20 cellular contexts compared by ENCODE assay signal in the genomic region with DNA sequence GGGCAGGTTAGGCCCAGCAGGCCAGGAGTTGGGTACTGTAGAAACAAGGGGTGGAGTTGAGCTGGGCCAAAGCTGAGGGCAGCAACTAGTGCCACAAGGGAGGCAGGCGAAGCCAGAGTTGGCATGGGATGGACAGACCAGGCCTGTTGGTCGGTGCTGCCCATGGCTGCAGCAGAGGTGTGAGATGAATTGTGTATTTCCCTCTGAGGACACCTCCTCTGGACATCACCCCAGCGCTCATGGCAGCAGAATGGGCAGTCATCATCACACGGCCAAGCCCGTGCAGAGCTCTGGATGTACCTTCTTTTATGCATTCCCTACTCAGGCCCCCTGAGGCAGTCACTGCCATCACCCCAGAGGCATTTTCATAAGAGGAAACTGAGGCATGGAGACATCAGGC. TPM values are rescaled to one million over a fixed set of nuclear protein-coding genes. Genes with fewer than 3 reads are reported as not detected.
A peak's percentile ranks its signal among the peaks of the same experiment; 100 is the strongest.
DNase-seq lines count a peak whose midpoint lies in the region; ATAC-seq and TF ChIP-seq lines count a peak whose summit lies in the region.
"Had no signal": no experiment of that assay in that cellular context is flagged by ENCODE, and none has a peak within 500 bp of the region (broad histone marks: within the 10 kb centered on the region; RNA-seq: fewer than 3 reads in every experiment).

No MANE protein-coding gene starts in this region.

- no peaks in the 10 kb centered on the region for H3K9me3 ChIP-seq in T-helper 17 cell (ENCODE audit: control insufficient read depth, low read length, poor library complexity, severe bottlenecking)
- H3K9me3 ChIP-seq in lower lobe of right lung = no peaks in the 10 kb centered on the region
- H3K9me3 ChIP-seq in spleen = no peaks in the 10 kb centered on the region
- no peaks in the 10 kb centered on the region for H3K9me3 ChIP-seq in effector memory CD4-positive, alpha-beta T cell (ENCODE audit: control insufficient read depth, low read length)

- H3K27ac Mint-ChIP-seq in activated naive CD4-positive, alpha-beta T cell treated with anti-CD3 and anti-CD28 coated beads, Interleukin-2, amount 50 U/mL, for 72 hours = peak overlapping the region; percentile 61 to 69
- H3K27ac Mint-ChIP-seq in T-helper 17 cell = peak overlapping the region; percentile 21
- H3K27ac Mint-ChIP-seq: B cell; CD4-positive, alpha-beta memory T cell had no signal

- TF ChIP-seq CTCF in lower lobe of right lung (IDR thresholded peaks at IDR 0.05) = no peak
- TF ChIP-seq CTCF in spleen (IDR thresholded peaks at IDR 0.05 in 8 of 11, conservative IDR thresholded peaks at IDR 0.05 in 3 of 11) = no peak

- intact Hi-C loops in lower lobe of right lung (cut with DNase I) = no loop called here
- intact Hi-C loops in spleen (cut with DNase I; ENCODE audit: low total_unique reads) = no loop called here

- H3K4me1 ChIP-seq in lower lobe of right lung (no peaks in the 10 kb centered on the region), spleen (peaks cover 0 to 11% (median 0%) of the 10 kb centered on the region in 6 donors)
- H3K4me1 ChIP-seq in effector memory CD4-positive, alpha-beta T cell (ENCODE audit: control insufficient read depth, insufficient read depth, low read length, poor library complexity, severe bottlenecking) = no peaks in the 10 kb centered on the region

- no peak for DNase-seq in activated naive CD4-positive, alpha-beta T cell treated with anti-CD3 and anti-CD28 coated beads, Interleukin-2, amount 50 U/mL, for 72 hours (ENCODE audit: low spot score in 2 of 2)
- no peak for DNase-seq in activated naive CD4-positive, alpha-beta T cell treated with Interleukin-2 at 50 U/mL for 16 hours
- no peak for DNase-seq in T-helper 17 cell
- peak; percentile 31 for DNase-seq in lower lobe of right lung
- peak; percentile 45 for DNase-seq in spleen
- no peak for DNase-seq in effector memory CD4-positive, alpha-beta T cell
- no peak for DNase-seq in glomerular visceral epithelial cell (ENCODE audit: extremely low spot score)
- DNase-seq: C1 segment of cervical spinal cord; Calu3; CD4-positive, alpha-beta memory T cell; COR-L47; DMS53; DMS79 treated with DMSO at 0.1 percent for 48 hours; GF-D8; GM23248; H7; HCEC 1CT had no signal

- no peaks in the 10 kb centered on the region for H3K27me3 Mint-ChIP-seq in T-helper 17 cell
- H3K27me3 Mint-ChIP-seq: B cell; CD4-positive, alpha-beta memory T cell had no signal

- 86 to 97% (median 93%) methylated on average over 4 to 5 of the region's 5 CpGs for WGBS in spleen, 5 donors

- peaks cover 96% of the 10 kb centered on the region for H3K36me3 ChIP-seq in lower lobe of right lung
- peaks cover 5 to 100% (median 89%) of the 10 kb centered on the region in 6 donors for H3K36me3 ChIP-seq in spleen
- H3K36me3 ChIP-seq in effector memory CD4-positive, alpha-beta T cell (ENCODE audit: control insufficient read depth, insufficient read depth, low read length) = peaks cover 69% of the 10 kb centered on the region

- H3K4me1 Mint-ChIP-seq in T-helper 17 cell = peaks cover 2% of the 10 kb centered on the region
- H3K4me1 Mint-ChIP-seq: CD4-positive, alpha-beta memory T cell had no signal

- H3K27me3 ChIP-seq in lower lobe of right lung (ENCODE audit: low read depth) (no peaks in the 10 kb centered on the region), spleen (replicated peaks in 1 of 7) (no peaks in the 10 kb centered on the region)
- H3K27me3 ChIP-seq in effector memory CD4-positive, alpha-beta T cell (replicated peaks; ENCODE audit: control insufficient read depth, insufficient read depth, low read length, poor library complexity, severe bottlenecking) = no peaks in the 10 kb centered on the region

- no peak overlapping the region for H3K4me3 Mint-ChIP-seq in T-helper 17 cell
- H3K4me3 Mint-ChIP-seq: B cell; CD4-positive, alpha-beta memory T cell had no signal

- no peak for ATAC-seq in activated naive CD4-positive, alpha-beta T cell treated with anti-CD3 and anti-CD28 coated beads, Interleukin-2, amount 50 U/mL, for 72 hours
- ATAC-seq in T-helper 17 cell (no peak), lower lobe of right lung (no peak), HG02678 (IDR thresholded peaks at IDR 0.05; ENCODE audit: unreplicated experiment) (no peak)

- no peak for TF ChIP-seq POLR2A in spleen (IDR thresholded peaks at IDR 0.05)

- peaks cover 15% of the 10 kb centered on the region in 2 donors for H3K36me3 Mint-ChIP-seq in activated naive CD4-positive, alpha-beta T cell treated with anti-CD3 and anti-CD28 coated beads, Interleukin-2, amount 50 U/mL, for 72 hours
- peaks cover 15% of the 10 kb centered on the region for H3K36me3 Mint-ChIP-seq in T-helper 17 cell (ENCODE audit: low read depth)

- no peak overlapping the region for H3K27ac ChIP-seq in lower lobe of right lung
- H3K27ac ChIP-seq in spleen = no peak overlapping the region
- no peak overlapping the region for H3K27ac ChIP-seq in effector memory CD4-positive, alpha-beta T cell (ENCODE audit: insufficient read depth, low read length, poor library complexity, severe bottlenecking)
- H3K27ac ChIP-seq: 22Rv1, GM23248 had no signal

- no peaks in the 10 kb centered on the region for H3K9me3 Mint-ChIP-seq in activated naive CD4-positive, alpha-beta T cell treated with anti-CD3 and anti-CD28 coated beads, Interleukin-2, amount 50 U/mL, for 72 hours
- H3K9me3 Mint-ChIP-seq: CD4-positive, alpha-beta memory T cell had no signal

- H3K4me3 ChIP-seq in lower lobe of right lung (no peak overlapping the region), spleen (no peak overlapping the region)
- no peak overlapping the region for H3K4me3 ChIP-seq in effector memory CD4-positive, alpha-beta T cell (ENCODE audit: insufficient read depth, low read depth, low read length, poor library complexity, severe bottlenecking)
- H3K4me3 ChIP-seq: GM23248 had no signal

RNA-seq across cellular contexts. Expression of a gene that starts 20.3 kb away (rescaled TPM):
- total RNA-seq in activated naive CD4-positive, alpha-beta T cell treated with anti-CD3 and anti-CD28 coated beads, Interleukin-2, amount 50 U/mL, for 72 hours = 10 to 100 TPM; 14.0 to 22.0 TPM
- total RNA-seq in T-helper 17 cell = 10 to 100 TPM; 22.0 to 23.6 TPM
- total RNA-seq in lower lobe of right lung = 27.2 TPM
- total RNA-seq in spleen = 10 to 100 TPM; 19.3 to 34.8 (median 25.0) TPM
- polyA plus RNA-seq in spleen = 10 to 100 TPM; 12.4 to 20.2 (median 12.6) TPM

RNA-seq across cellular contexts. Expression of a gene that starts 36.9 kb away (rescaled TPM):
- 1 to 10 TPM; 1.9 to 2.8 TPM for total RNA-seq in activated naive CD4-positive, alpha-beta T cell treated with anti-CD3 and anti-CD28 coated beads, Interleukin-2, amount 50 U/mL, for 72 hours
- total RNA-seq in T-helper 17 cell = under 1 TPM; 0.25 to 0.96 TPM
- total RNA-seq in lower lobe of right lung = 41.5 TPM
- total RNA-seq in spleen = 10 to 100 TPM in 4 of 7 donors, 1 to 10 TPM in 3; 8.1 to 14.4 (median 10.6) TPM
- 1 to 10 TPM; 1.3 to 4.2 (median 1.5) TPM for polyA plus RNA-seq in spleen
- total RNA-seq: GM23248 had no signal
- polyA plus RNA-seq: CD4-positive, alpha-beta memory T cell; GM23248 had no signal

Comparison
In these comparisons a context has a peak if more than half of its experiments do, and no peak if none do; other contexts are left out.
1. DNase-seq: peak in lower lobe of right lung (single experiment) and spleen (single experiment); none in activated naive CD4-positive, alpha-beta T cell treated with anti-CD3 and anti-CD28 coated beads, Interleukin-2, amount 50 U/mL, for 72 hours (0 of 2), activated naive CD4-positive, alpha-beta T cell treated with Interleukin-2 at 50 U/mL for 16 hours (single experiment), T-helper 17 cell (0 of 3), effector memory CD4-positive, alpha-beta T cell (0 of 3) and glomerular visceral epithelial cell (single experiment).